In genomic region chr14:92557544-92557912, GRCh38 we compare ENCODE assay signal across 24 cellular contexts. TPM values are rescaled to one million over a fixed set of nuclear protein-coding genes. Genes with fewer than 3 reads are reported as not detected.
"Had no signal": no experiment of that assay in that cellular context is flagged by ENCODE, and none has a peak within 500 bp of the region (broad histone marks: within the 10 kb centered on the region; RNA-seq: fewer than 3 reads in every experiment).

No MANE protein-coding gene starts in this region.

- H3K9me3 Mint-ChIP-seq: activated B cell treated with CpG ODN at 0.5 μM for 24 hours; activated CD4-positive, alpha-beta memory T cell treated with anti-CD3 and anti-CD28 coated beads for 36 hours; activated naive CD4-positive, alpha-beta T cell treated with anti-CD3 and anti-CD28 coated beads, Interleukin-2, amount 10 ng/mL, durations not matched to agents 7 days and 5 days; activated T-cell treated with anti-CD3 and anti-CD28 coated beads, Interleukin-2, amount 50 U/mL, for 72 hours; central memory CD8-positive, alpha-beta T cell; stimulated activated naive B cell treated with anti-CD40 and anti-IgM and Interleukin-4, amounts not matched to agents 10 μg/mL and 1 μg/mL and 100 μg/mL, for 72 hours had no signal

- H3K9me3 ChIP-seq: gastrocnemius medialis, mucosa of descending colon, pancreas, psoas muscle, thoracic aorta had no signal

- H3K4me2 ChIP-seq: smooth muscle cell had no signal

- DNase-seq: activated B cell treated with CpG ODN at 0.5 μM for 24 hours; activated CD4-positive, alpha-beta memory T cell treated with anti-CD3 and anti-CD28 coated beads for 36 hours; activated effector memory CD4-positive, alpha-beta T cell treated with anti-CD3 and anti-CD28 coated beads, Interleukin-2, amount 50 U/mL, for 16 hours; activated naive CD4-positive, alpha-beta T cell treated with anti-CD3 and anti-CD28 coated beads, Interleukin-2, amount 10 ng/mL, durations not matched to agents 7 days and 5 days; anterior cingulate cortex; effector memory CD4-positive, alpha-beta T cell; erythroblast; gastrocnemius medialis; glutamatergic neuron; left ventricle myocardium superior; mucosa of descending colon; nucleus accumbens; pancreas; psoas muscle; stimulated activated CD4-positive, alpha-beta T cell treated with anti-CD3 and anti-CD28 coated beads, Interleukin-1b, Interleukin-23, amount 100 ng/mL, for 48 hours; stimulated activated CD4-positive, alpha-beta T cell treated with anti-CD3 and anti-CD28 coated beads, Interleukin-4, amount 100 ng/mL, for 4 hours; stimulated activated CD8-positive, alpha-beta memory T cell treated with anti-CD3 and anti-CD28 coated beads, Interleukin-4, amount 100 ng/mL, for 48 hours; stimulated activated naive B cell treated with anti-CD40 and anti-IgM and Interleukin-4, amounts not matched to agents 10 μg/mL and 1 μg/mL and 100 μg/mL, for 72 hours; trophoblast cell had no signal

- H3K36me3 Mint-ChIP-seq: activated CD4-positive, alpha-beta memory T cell treated with anti-CD3 and anti-CD28 coated beads for 36 hours had no signal

- H3K4me3 ChIP-seq: gastrocnemius medialis, mucosa of descending colon, pancreas, psoas muscle, smooth muscle cell, thoracic aorta had no signal

- H3K36me3 ChIP-seq: gastrocnemius medialis, pancreas had no signal

- ATAC-seq: gastrocnemius medialis, left ventricle myocardium superior, mucosa of descending colon, pancreas, psoas muscle had no signal

- H3K4me3 Mint-ChIP-seq: activated B cell treated with CpG ODN at 0.5 μM for 24 hours; activated CD4-positive, alpha-beta memory T cell treated with anti-CD3 and anti-CD28 coated beads for 36 hours; activated naive CD4-positive, alpha-beta T cell treated with anti-CD3 and anti-CD28 coated beads, Interleukin-2, amount 10 ng/mL, durations not matched to agents 7 days and 5 days; central memory CD8-positive, alpha-beta T cell had no signal

- H3K27me3 Mint-ChIP-seq: central memory CD8-positive, alpha-beta T cell had no signal

- H3K27ac ChIP-seq: gastrocnemius medialis, pancreas, psoas muscle, thoracic aorta had no signal

- H3K27ac Mint-ChIP-seq: activated B cell treated with CpG ODN at 0.5 μM for 24 hours; activated CD4-positive, alpha-beta memory T cell treated with anti-CD3 and anti-CD28 coated beads for 36 hours; activated naive CD4-positive, alpha-beta T cell treated with anti-CD3 and anti-CD28 coated beads, Interleukin-2, amount 10 ng/mL, durations not matched to agents 7 days and 5 days; activated T-cell treated with anti-CD3 and anti-CD28 coated beads, Interleukin-2, amount 50 U/mL, for 72 hours had no signal

- H3K27me3 ChIP-seq: gastrocnemius medialis, pancreas had no signal

- H3K4me1 ChIP-seq: gastrocnemius medialis, pancreas, psoas muscle had no signal

RNA-seq across cellular contexts. Expression of gene RIN3, which starts 43.9 kb away (rescaled TPM):
- polyA plus RNA-seq: neural cell had no signal
